3 cellular contexts compared by ENCODE assay signal in genomic region chr18:49582579-49582978, GRCh38.
A peak's percentile ranks its signal among the peaks of the same experiment; 100 is the strongest.
TF ChIP-seq lines count a peak whose summit lies in the region.

No MANE protein-coding gene starts in this region.

TF ChIP-seq in A549, 52 proteins besides CTCF, POLR2A, EP300 and RAD21:
- TF ChIP-seq RCOR1 (IDR thresholded peaks at IDR 0.05; ENCODE audit: low read depth, low read length), result no peak
- TF ChIP-seq SMC3 (IDR thresholded peaks at IDR 0.05), result no peak
- no peak for TF ChIP-seq ZC3H11A (IDR thresholded peaks at IDR 0.05)
- no peak for TF ChIP-seq ZNF302 (CRISPR knock-in tag; IDR thresholded peaks at IDR 0.05)
- TF ChIP-seq SREBF2 (IDR thresholded peaks at IDR 0.05), result no peak
- TF ChIP-seq ZFP36 (IDR thresholded peaks at IDR 0.05; ENCODE audit: borderline replicate concordance, partially characterized antibody), result no peak
- TF ChIP-seq NPAS2 (CRISPR knock-in tag; IDR thresholded peaks at IDR 0.05; ENCODE audit: borderline replicate concordance), result no peak
- no peak for TF ChIP-seq HDAC2 (IDR thresholded peaks at IDR 0.05)
- TF ChIP-seq MAFK (IDR thresholded peaks at IDR 0.05; ENCODE audit: partially characterized antibody), result peak; percentile 84
TF ChIP-seq in A549: peak in this region for 1.

TF ChIP-seq in IMR-90, 13 proteins besides CTCF, POLR2A, EP300 and RAD21:
- TF ChIP-seq MAZ (IDR thresholded peaks at IDR 0.05; ENCODE audit: borderline replicate concordance, low read depth, low read length), result no peak
- TF ChIP-seq MAFK (IDR thresholded peaks at IDR 0.05; ENCODE audit: low read depth, low read length), result peak; percentile 68
- peak; percentile 38; the same call in 1 of the 2 replicates for TF ChIP-seq NFE2L2 (IDR thresholded peaks at IDR 0.05; ENCODE audit: low read depth, low read length)
- TF ChIP-seq ELK1 (IDR thresholded peaks at IDR 0.05; ENCODE audit: borderline replicate concordance, low read depth, low read length), result no peak

TF ChIP-seq in H1, 55 proteins besides CTCF, POLR2A, EP300 and RAD21:
- no peak for TF ChIP-seq SAP30 (IDR thresholded peaks at IDR 0.05; ENCODE audit: insufficient read depth, insufficient replicate concordance, low read length)
- TF ChIP-seq E2F6 (IDR thresholded peaks at IDR 0.05), result no peak
- TF ChIP-seq BACH1 (IDR thresholded peaks at IDR 0.05; ENCODE audit: low read length), result peak; percentile 96
- no peak for TF ChIP-seq JUND (IDR thresholded peaks at IDR 0.05; ENCODE audit: low read length)
- no peak for TF ChIP-seq CHD2 (IDR thresholded peaks at IDR 0.05; ENCODE audit: low read length)
- TF ChIP-seq KDM1A (IDR thresholded peaks at IDR 0.05; ENCODE audit: borderline replicate concordance, low read length), result no peak
- TF ChIP-seq ASH2L (IDR thresholded peaks at IDR 0.05; ENCODE audit: low read length), result no peak
- TF ChIP-seq MAFK (IDR thresholded peaks at IDR 0.05; ENCODE audit: low read depth, low read length), result peak; percentile 73
- no peak for TF ChIP-seq CREB1 (IDR thresholded peaks at IDR 0.05)
- TF ChIP-seq SUZ12 (IDR thresholded peaks at IDR 0.05; ENCODE audit: low read length), result no peak
- TF ChIP-seq SIN3A (conservative IDR thresholded peaks at IDR 0.05 in 1 of 2, IDR thresholded peaks at IDR 0.05 in 1 of 2; ENCODE audit: low read depth in 1 of 2, low read length in 2 of 2), result no peak
- no peak for TF ChIP-seq CHD1 (IDR thresholded peaks at IDR 0.05; ENCODE audit: low read depth, low read length)
TF ChIP-seq in H1: peak in this region for 2.
